ENCODE assay signal across 8 cellular contexts in the genomic region with DNA sequence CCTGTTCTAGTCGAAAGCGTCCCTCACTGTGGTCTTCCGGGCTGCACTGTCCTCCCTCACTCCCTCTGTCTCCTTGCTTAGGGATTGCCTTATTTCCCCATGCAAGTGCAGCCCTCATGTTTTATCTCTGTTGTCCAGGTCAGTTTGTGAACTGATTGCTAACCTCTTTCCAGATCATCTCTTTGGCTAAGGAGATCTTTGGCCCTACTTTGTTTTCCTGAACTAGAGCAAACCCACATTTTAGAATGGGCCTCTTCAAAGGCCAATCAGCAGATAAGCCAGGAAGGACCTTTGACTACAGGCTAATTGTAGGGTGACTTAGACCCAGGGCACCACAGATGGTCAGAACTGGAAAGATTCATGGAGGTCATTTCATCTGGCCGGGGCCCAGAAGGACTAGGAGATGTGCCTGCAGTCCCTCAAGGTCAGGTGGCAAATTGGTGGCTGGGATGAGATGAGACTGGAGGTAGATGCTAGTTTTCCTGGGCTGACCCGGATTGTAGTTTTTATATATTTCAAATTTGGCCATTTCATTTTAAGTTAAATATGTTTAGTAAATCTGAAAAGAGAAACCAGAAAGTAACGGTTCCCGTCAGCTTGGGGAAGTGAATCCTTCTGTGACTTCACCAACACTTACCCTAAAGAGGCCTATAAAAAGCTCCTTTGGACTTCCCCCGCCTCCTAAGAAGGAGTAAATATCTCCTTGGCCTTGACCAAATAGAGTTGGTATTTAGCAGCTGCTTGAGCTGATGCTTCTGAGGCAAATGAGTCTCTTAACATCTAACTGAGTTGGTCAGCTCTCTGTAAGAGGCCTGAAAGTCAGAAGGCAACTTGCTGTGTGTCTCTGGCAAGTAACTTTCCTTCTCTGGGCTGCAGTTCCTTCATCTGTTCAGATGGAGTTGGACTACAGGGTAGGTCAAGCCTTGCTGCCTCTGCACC. TPM values are rescaled to one million over a fixed set of nuclear protein-coding genes. Genes with fewer than 3 reads are reported as not detected.
DNase-seq lines count a peak whose midpoint lies in the region; ATAC-seq and TF ChIP-seq lines count a peak whose summit lies in the region.

No MANE protein-coding gene starts in this region.

- H3K4me2 ChIP-seq in SU-DHL-6 (ENCODE audit: low read depth, low read length, poor library complexity, severe bottlenecking): peak overlapping the region; percentile 54
- no peak overlapping the region for H3K4me2 ChIP-seq in mesenchymal stem cell (ENCODE audit: low read length, poor library complexity, severe bottlenecking)

- no peaks in the 10 kb centered on the region for H3K9me3 ChIP-seq in SU-DHL-6 (ENCODE audit: insufficient read depth, low read length)
- no peaks in the 10 kb centered on the region for H3K9me3 ChIP-seq in mucosa of descending colon
- H3K9me3 ChIP-seq in mesenchymal stem cell (ENCODE audit: control insufficient read depth, low read length): no peaks in the 10 kb centered on the region

- no peak overlapping the region for H4K8ac ChIP-seq in mesenchymal stem cell (ENCODE audit: low read length)

- H3K4me1 ChIP-seq in mucosa of descending colon (ENCODE audit: low read depth): no peaks in the 10 kb centered on the region
- H3K4me1 ChIP-seq in mesenchymal stem cell (ENCODE audit: control insufficient read depth, insufficient read depth, low read depth, low read length): no peaks in the 10 kb centered on the region

- peak overlapping the region; percentile 1 for H2AFZ ChIP-seq in SU-DHL-6 (ENCODE audit: low read depth, low read length, severe bottlenecking)
- H2AFZ ChIP-seq in mesenchymal stem cell (ENCODE audit: low read depth, low read length): no peak overlapping the region

- H3K27ac ChIP-seq in SU-DHL-6 (ENCODE audit: low read depth, low read length) (peak overlapping the region; percentile 98), mesenchymal stem cell (ENCODE audit: low read length, poor library complexity, severe bottlenecking) (no peak overlapping the region)

- H3K79me2 ChIP-seq in SU-DHL-6 (ENCODE audit: insufficient read depth, low read length): no peaks in the 10 kb centered on the region

- H3K9ac ChIP-seq in SU-DHL-6 (ENCODE audit: low read length) (peak overlapping the region; percentile 55), mesenchymal stem cell (ENCODE audit: low read length) (no peak overlapping the region)

- H3K4ac ChIP-seq in mesenchymal stem cell (ENCODE audit: low read depth in 1 of 2, low read length in 2 of 2): no peak overlapping the region

- no peak for TF ChIP-seq CTCF in SU-DHL-6 (IDR thresholded peaks at IDR 0.05; ENCODE audit: insufficient read depth, low read length, poor library complexity, severe bottlenecking)
- TF ChIP-seq CTCF in mucosa of descending colon (IDR thresholded peaks at IDR 0.05): no peak

- ATAC-seq in HG02938 (IDR thresholded peaks at IDR 0.05; ENCODE audit: unreplicated experiment): peak; percentile 55
- peak; percentile 73 for ATAC-seq in mucosa of descending colon

- no peaks in the 10 kb centered on the region for H3K9me2 ChIP-seq in SU-DHL-6 (replicated peaks; ENCODE audit: insufficient read depth, low read length)

- no peaks in the 10 kb centered on the region for H3K36me3 ChIP-seq in SU-DHL-6 (ENCODE audit: low read length)
- H3K36me3 ChIP-seq in mucosa of descending colon (ENCODE audit: low read depth): no peaks in the 10 kb centered on the region
- no peaks in the 10 kb centered on the region for H3K36me3 ChIP-seq in mesenchymal stem cell (ENCODE audit: control insufficient read depth in 1 of 2, insufficient read depth in 2 of 2, low read depth in 1 of 2, low read length in 2 of 2)

- peaks cover 23% of the 10 kb centered on the region for H3K4me1 Mint-ChIP-seq in activated CD4-positive, alpha-beta T cell treated with anti-CD3 and anti-CD28 coated beads, Interleukin-2, amount 10 ng/mL, durations not matched to agents 24 days and 14 days

- no peaks in the 10 kb centered on the region for H4K20me1 ChIP-seq in SU-DHL-6 (ENCODE audit: low read depth, low read length)

- H3K79me1 ChIP-seq in mesenchymal stem cell (replicated peaks; ENCODE audit: low read length, poor library complexity, severe bottlenecking): no peaks in the 10 kb centered on the region

- H3K18ac ChIP-seq in mesenchymal stem cell (ENCODE audit: low read depth in 1 of 2, low read length in 2 of 2): no peak overlapping the region

- intact Hi-C loops in activated CD4-positive, alpha-beta T cell treated with anti-CD3 and anti-CD28 coated beads, Interleukin-2, amount 10 ng/mL, durations not matched to agents 24 days and 14 days (cut with micrococcal nuclease): loop anchor here (1.0 to 10.0 kb wide), 3 partner anchors 19 to 219 kb away; partner anchors contain the start of genes CASKIN2 and TSEN54
- intact Hi-C loops in mucosa of descending colon (cut with DNase I, micrococcal nuclease): no loop called here

- no peak overlapping the region for H2BK120ac ChIP-seq in mesenchymal stem cell (ENCODE audit: low read depth, low read length)

- DNase-seq in activated CD4-positive, alpha-beta T cell treated with anti-CD3 and anti-CD28 coated beads, Interleukin-2, amount 10 ng/mL, durations not matched to agents 24 days and 14 days: peak; percentile 81
- no peak for DNase-seq in activated CD4-positive, alpha-beta T cell treated with anti-CD3 and anti-CD28 coated beads for 1 hour
- peak in 1 of 3 donors; percentile 48 for DNase-seq in mucosa of descending colon
- DNase-seq in DMS114 treated with DMSO at 0.1 percent for 48 hours (lab: John Stamatoyannopoulos, UW; ENCODE audit: unreplicated experiment): no peak
- no peak for DNase-seq in mesenchymal stem cell
- no peak for DNase-seq in NCI-H187 treated with DMSO at 0.1 percent for 48 hours (lab: John Stamatoyannopoulos, UW)

- no peak overlapping the region for H4K91ac ChIP-seq in mesenchymal stem cell (ENCODE audit: low read length)

- peak overlapping the region; percentile 86 for H3K27ac Mint-ChIP-seq in activated CD4-positive, alpha-beta T cell treated with anti-CD3 and anti-CD28 coated beads, Interleukin-2, amount 10 ng/mL, durations not matched to agents 24 days and 14 days

- no peak overlapping the region for H2BK15ac ChIP-seq in mesenchymal stem cell (ENCODE audit: low read depth, poor library complexity, severe bottlenecking)

- no peak overlapping the region for H2BK5ac ChIP-seq in mesenchymal stem cell (ENCODE audit: low read depth, low read length, poor library complexity, severe bottlenecking)

- H3K27me3 Mint-ChIP-seq in activated CD4-positive, alpha-beta T cell treated with anti-CD3 and anti-CD28 coated beads, Interleukin-2, amount 10 ng/mL, durations not matched to agents 24 days and 14 days: no peaks in the 10 kb centered on the region

- 96% methylated on average over 5 of the region's 8 CpGs for WGBS in mesenchymal stem cell

- no peak overlapping the region for H2AK5ac ChIP-seq in mesenchymal stem cell (ENCODE audit: low read length, severe bottlenecking)

- no peak overlapping the region for H3K23ac ChIP-seq in mesenchymal stem cell (ENCODE audit: low read length in 2 of 2)

- H3K27me3 ChIP-seq in SU-DHL-6 (ENCODE audit: low read length) (no peaks in the 10 kb centered on the region), mesenchymal stem cell (ENCODE audit: control insufficient read depth in 1 of 2, insufficient read depth in 1 of 2, low read length in 2 of 2) (no peaks in the 10 kb centered on the region)

- no peaks in the 10 kb centered on the region for H3K9me3 Mint-ChIP-seq in activated CD4-positive, alpha-beta T cell treated with anti-CD3 and anti-CD28 coated beads, Interleukin-2, amount 10 ng/mL, durations not matched to agents 24 days and 14 days

- H3K4me3 ChIP-seq in SU-DHL-6 (ENCODE audit: insufficient read depth, low read length, poor library complexity, severe bottlenecking) (peak overlapping the region; percentile 31), mucosa of descending colon (no peak overlapping the region), mesenchymal stem cell (ENCODE audit: insufficient read depth in 1 of 2, low read depth in 1 of 2, low read length in 2 of 2) (no peak overlapping the region)

- H3K36me3 Mint-ChIP-seq in activated CD4-positive, alpha-beta T cell treated with anti-CD3 and anti-CD28 coated beads, Interleukin-2, amount 10 ng/mL, durations not matched to agents 24 days and 14 days (ENCODE audit: low read depth): no peaks in the 10 kb centered on the region

- H3K14ac ChIP-seq in mesenchymal stem cell (ENCODE audit: low read length in 2 of 2): no peak overlapping the region

- H3F3A ChIP-seq in SU-DHL-6 (ENCODE audit: insufficient read depth): peaks cover 74% of the 10 kb centered on the region

- no peak overlapping the region for H2BK12ac ChIP-seq in mesenchymal stem cell (ENCODE audit: low read length in 2 of 2)

- H3K4me3 Mint-ChIP-seq in activated CD4-positive, alpha-beta T cell treated with anti-CD3 and anti-CD28 coated beads, Interleukin-2, amount 10 ng/mL, durations not matched to agents 24 days and 14 days: peak overlapping the region; percentile 34

RNA-seq across cellular contexts. Expression of gene SLC25A19, which starts 6.3 kb away (rescaled TPM):
- 131 and 132 TPM in 2 replicates for total RNA-seq in activated CD4-positive, alpha-beta T cell treated with anti-CD3 and anti-CD28 coated beads, Interleukin-2, amount 10 ng/mL, durations not matched to agents 24 days and 14 days
- 10 to 100 TPM; 15.5 to 20.0 (median 15.6) TPM for total RNA-seq in mucosa of descending colon
- 5.0 TPM for polyA plus RNA-seq in mesenchymal stem cell (2013, experiment 1 of 2)
- 4.5 TPM for polyA plus RNA-seq in mesenchymal stem cell (2013, experiment 2 of 2)

RNA-seq across cellular contexts. Expression of gene MIF4GD, which starts 24.5 kb away (rescaled TPM):
- 45.9 and 48.7 TPM in 2 replicates for total RNA-seq in activated CD4-positive, alpha-beta T cell treated with anti-CD3 and anti-CD28 coated beads, Interleukin-2, amount 10 ng/mL, durations not matched to agents 24 days and 14 days
- total RNA-seq in mucosa of descending colon: 10 to 100 TPM; 17.3 to 21.4 (median 19.1) TPM
- polyA plus RNA-seq in mesenchymal stem cell (2013, experiment 1 of 2): 7.0 TPM
- 7.0 TPM for polyA plus RNA-seq in mesenchymal stem cell (2013, experiment 2 of 2)

RNA-seq across cellular contexts. Expression of gene MRPS7, which starts 33.8 kb away (rescaled TPM):
- total RNA-seq in activated CD4-positive, alpha-beta T cell treated with anti-CD3 and anti-CD28 coated beads, Interleukin-2, amount 10 ng/mL, durations not matched to agents 24 days and 14 days: 121 and 127 TPM in 2 replicates
- 10 to 100 TPM; 46.4 to 64.8 (median 59.5) TPM for total RNA-seq in mucosa of descending colon
- polyA plus RNA-seq in mesenchymal stem cell (2013, experiment 1 of 2): 36.2 TPM
- 36.1 TPM for polyA plus RNA-seq in mesenchymal stem cell (2013, experiment 2 of 2)

RNA-seq across cellular contexts. Expression of gene GGA3, which starts 34.1 kb away (rescaled TPM):
- total RNA-seq in activated CD4-positive, alpha-beta T cell treated with anti-CD3 and anti-CD28 coated beads, Interleukin-2, amount 10 ng/mL, durations not matched to agents 24 days and 14 days: 84.2 and 86.9 TPM in 2 replicates
- 10 to 100 TPM; 45.3 to 54.8 (median 49.3) TPM for total RNA-seq in mucosa of descending colon
- 17.0 TPM for polyA plus RNA-seq in mesenchymal stem cell (2013, experiment 1 of 2)
- 15.9 TPM for polyA plus RNA-seq in mesenchymal stem cell (2013, experiment 2 of 2)
